ENCODE assay signal across 2 cellular contexts in the genomic region with DNA sequence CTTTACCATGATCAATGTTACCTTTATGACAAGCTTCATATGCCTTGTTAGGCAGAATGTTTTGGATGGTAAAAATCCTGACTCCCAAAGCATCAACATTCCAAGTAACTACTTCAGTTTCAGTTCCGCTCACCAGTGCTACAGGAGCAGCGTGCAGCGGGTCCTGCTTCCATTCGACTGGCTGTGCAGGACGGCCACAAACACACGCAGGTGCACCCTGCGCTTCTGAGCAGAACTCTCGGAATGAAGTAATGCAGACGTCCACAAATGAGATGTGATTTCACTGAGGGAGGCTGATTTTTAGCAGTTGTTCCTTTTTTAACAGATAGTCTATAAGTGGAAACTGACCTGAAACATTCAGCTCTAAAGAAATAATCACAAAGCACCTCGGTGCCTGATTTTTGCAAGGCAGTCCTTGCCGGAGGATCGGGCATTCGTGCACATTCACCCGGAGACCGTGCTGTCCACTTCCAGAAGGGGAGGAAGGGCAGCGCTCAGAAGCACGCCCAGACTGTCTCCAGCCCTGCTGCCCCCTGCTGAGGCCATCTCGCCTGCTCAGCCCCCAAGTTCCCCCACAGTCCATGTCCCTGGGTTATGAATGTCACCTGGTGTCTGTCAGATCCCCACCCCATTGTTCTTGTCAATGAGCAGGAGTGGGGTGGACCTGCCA.
TF ChIP-seq lines count a peak whose summit lies in the region.

No MANE protein-coding gene starts in this region.

TF ChIP-seq in HepG2, 621 proteins besides CTCF, POLR2A, EP300 and RAD21:
- TF ChIP-seq PTBP1 (IDR thresholded peaks at IDR 0.05; ENCODE audit: low read depth, low read length, poor library complexity, severe bottlenecking) (no peak), RFXANK (CRISPR knock-in tag; IDR thresholded peaks at IDR 0.05) (no peak)
- TF ChIP-seq, protein P1, sequence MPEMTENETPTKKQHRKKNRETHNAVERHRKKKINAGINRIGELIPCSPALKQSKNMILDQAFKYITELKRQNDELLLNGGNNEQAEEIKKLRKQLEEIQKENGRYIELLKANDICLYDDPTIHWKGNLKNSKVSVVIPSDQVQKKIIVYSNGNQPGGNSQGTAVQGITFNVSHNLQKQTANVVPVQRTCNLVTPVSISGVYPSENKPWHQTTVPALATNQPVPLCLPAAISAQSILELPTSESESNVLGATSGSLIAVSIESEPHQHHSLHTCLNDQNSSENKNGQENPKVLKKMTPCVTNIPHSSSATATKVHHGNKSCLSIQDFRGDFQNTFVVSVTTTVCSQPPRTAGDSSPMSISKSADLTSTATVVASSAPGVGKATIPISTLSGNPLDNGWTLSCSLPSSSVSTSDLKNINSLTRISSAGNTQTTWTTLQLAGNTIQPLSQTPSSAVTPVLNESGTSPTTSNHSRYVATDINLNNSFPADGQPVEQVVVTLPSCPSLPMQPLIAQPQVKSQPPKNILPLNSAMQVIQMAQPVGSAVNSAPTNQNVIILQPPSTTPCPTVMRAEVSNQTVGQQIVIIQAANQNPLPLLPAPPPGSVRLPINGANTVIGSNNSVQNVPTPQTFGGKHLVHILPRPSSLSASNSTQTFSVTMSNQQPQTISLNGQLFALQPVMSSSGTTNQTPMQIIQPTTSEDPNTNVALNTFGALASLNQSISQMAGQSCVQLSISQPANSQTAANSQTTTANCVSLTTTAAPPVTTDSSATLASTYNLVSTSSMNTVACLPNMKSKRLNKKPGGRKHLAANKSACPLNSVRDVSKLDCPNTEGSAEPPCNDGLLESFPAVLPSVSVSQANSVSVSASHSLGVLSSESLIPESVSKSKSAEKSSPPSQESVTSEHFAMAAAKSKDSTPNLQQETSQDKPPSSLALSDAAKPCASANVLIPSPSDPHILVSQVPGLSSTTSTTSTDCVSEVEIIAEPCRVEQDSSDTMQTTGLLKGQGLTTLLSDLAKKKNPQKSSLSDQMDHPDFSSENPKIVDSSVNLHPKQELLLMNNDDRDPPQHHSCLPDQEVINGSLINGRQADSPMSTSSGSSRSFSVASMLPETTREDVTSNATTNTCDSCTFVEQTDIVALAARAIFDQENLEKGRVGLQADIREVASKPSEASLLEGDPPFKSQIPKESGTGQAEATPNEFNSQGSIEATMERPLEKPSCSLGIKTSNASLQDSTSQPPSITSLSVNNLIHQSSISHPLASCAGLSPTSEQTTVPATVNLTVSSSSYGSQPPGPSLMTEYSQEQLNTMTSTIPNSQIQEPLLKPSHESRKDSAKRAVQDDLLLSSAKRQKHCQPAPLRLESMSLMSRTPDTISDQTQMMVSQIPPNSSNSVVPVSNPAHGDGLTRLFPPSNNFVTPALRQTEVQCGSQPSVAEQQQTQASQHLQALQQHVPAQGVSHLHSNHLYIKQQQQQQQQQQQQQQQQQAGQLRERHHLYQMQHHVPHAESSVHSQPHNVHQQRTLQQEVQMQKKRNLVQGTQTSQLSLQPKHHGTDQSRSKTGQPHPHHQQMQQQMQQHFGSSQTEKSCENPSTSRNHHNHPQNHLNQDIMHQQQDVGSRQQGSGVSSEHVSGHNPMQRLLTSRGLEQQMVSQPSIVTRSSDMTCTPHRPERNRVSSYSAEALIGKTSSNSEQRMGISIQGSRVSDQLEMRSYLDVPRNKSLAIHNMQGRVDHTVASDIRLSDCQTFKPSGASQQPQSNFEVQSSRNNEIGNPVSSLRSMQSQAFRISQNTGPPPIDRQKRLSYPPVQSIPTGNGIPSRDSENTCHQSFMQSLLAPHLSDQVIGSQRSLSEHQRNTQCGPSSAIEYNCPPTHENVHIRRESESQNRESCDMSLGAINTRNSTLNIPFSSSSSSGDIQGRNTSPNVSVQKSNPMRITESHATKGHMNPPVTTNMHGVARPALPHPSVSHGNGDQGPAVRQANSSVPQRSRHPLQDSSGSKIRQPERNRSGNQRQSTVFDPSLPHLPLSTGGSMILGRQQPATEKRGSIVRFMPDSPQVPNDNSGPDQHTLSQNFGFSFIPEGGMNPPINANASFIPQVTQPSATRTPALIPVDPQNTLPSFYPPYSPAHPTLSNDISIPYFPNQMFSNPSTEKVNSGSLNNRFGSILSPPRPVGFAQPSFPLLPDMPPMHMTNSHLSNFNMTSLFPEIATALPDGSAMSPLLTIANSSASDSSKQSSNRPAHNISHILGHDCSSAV (CRISPR knock-in tag; IDR thresholded peaks at IDR 0.05; ENCODE audit: borderline replicate concordance): no peak
TF ChIP-seq in HepG2: peak in this region for 0.

TF ChIP-seq in H1, 55 proteins besides CTCF, POLR2A, EP300 and RAD21:
- TF ChIP-seq, protein P2, sequence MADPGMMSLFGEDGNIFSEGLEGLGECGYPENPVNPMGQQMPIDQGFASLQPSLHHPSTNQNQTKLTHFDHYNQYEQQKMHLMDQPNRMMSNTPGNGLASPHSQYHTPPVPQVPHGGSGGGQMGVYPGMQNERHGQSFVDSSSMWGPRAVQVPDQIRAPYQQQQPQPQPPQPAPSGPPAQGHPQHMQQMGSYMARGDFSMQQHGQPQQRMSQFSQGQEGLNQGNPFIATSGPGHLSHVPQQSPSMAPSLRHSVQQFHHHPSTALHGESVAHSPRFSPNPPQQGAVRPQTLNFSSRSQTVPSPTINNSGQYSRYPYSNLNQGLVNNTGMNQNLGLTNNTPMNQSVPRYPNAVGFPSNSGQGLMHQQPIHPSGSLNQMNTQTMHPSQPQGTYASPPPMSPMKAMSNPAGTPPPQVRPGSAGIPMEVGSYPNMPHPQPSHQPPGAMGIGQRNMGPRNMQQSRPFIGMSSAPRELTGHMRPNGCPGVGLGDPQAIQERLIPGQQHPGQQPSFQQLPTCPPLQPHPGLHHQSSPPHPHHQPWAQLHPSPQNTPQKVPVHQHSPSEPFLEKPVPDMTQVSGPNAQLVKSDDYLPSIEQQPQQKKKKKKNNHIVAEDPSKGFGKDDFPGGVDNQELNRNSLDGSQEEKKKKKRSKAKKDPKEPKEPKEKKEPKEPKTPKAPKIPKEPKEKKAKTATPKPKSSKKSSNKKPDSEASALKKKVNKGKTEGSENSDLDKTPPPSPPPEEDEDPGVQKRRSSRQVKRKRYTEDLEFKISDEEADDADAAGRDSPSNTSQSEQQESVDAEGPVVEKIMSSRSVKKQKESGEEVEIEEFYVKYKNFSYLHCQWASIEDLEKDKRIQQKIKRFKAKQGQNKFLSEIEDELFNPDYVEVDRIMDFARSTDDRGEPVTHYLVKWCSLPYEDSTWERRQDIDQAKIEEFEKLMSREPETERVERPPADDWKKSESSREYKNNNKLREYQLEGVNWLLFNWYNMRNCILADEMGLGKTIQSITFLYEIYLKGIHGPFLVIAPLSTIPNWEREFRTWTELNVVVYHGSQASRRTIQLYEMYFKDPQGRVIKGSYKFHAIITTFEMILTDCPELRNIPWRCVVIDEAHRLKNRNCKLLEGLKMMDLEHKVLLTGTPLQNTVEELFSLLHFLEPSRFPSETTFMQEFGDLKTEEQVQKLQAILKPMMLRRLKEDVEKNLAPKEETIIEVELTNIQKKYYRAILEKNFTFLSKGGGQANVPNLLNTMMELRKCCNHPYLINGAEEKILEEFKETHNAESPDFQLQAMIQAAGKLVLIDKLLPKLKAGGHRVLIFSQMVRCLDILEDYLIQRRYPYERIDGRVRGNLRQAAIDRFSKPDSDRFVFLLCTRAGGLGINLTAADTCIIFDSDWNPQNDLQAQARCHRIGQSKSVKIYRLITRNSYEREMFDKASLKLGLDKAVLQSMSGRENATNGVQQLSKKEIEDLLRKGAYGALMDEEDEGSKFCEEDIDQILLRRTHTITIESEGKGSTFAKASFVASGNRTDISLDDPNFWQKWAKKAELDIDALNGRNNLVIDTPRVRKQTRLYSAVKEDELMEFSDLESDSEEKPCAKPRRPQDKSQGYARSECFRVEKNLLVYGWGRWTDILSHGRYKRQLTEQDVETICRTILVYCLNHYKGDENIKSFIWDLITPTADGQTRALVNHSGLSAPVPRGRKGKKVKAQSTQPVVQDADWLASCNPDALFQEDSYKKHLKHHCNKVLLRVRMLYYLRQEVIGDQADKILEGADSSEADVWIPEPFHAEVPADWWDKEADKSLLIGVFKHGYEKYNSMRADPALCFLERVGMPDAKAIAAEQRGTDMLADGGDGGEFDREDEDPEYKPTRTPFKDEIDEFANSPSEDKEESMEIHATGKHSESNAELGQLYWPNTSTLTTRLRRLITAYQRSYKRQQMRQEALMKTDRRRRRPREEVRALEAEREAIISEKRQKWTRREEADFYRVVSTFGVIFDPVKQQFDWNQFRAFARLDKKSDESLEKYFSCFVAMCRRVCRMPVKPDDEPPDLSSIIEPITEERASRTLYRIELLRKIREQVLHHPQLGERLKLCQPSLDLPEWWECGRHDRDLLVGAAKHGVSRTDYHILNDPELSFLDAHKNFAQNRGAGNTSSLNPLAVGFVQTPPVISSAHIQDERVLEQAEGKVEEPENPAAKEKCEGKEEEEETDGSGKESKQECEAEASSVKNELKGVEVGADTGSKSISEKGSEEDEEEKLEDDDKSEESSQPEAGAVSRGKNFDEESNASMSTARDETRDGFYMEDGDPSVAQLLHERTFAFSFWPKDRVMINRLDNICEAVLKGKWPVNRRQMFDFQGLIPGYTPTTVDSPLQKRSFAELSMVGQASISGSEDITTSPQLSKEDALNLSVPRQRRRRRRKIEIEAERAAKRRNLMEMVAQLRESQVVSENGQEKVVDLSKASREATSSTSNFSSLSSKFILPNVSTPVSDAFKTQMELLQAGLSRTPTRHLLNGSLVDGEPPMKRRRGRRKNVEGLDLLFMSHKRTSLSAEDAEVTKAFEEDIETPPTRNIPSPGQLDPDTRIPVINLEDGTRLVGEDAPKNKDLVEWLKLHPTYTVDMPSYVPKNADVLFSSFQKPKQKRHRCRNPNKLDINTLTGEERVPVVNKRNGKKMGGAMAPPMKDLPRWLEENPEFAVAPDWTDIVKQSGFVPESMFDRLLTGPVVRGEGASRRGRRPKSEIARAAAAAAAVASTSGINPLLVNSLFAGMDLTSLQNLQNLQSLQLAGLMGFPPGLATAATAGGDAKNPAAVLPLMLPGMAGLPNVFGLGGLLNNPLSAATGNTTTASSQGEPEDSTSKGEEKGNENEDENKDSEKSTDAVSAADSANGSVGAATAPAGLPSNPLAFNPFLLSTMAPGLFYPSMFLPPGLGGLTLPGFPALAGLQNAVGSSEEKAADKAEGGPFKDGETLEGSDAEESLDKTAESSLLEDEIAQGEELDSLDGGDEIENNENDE (IDR thresholded peaks at IDR 0.05; ENCODE audit: insufficient replicate concordance, low read length): no peak
- TF ChIP-seq HDAC6 (IDR thresholded peaks at IDR 0.05; ENCODE audit: low read depth, low read length) (no peak), CREB1 (IDR thresholded peaks at IDR 0.05) (no peak), TBP (IDR thresholded peaks at IDR 0.05; ENCODE audit: low read depth, low read length) (no peak), JUND (IDR thresholded peaks at IDR 0.05; ENCODE audit: low read length) (no peak), GABPA (IDR thresholded peaks at IDR 0.05; ENCODE audit: borderline replicate concordance, insufficient read depth, low read length) (no peak), NRF1 (IDR thresholded peaks at IDR 0.05; ENCODE audit: low read depth, low read length) (no peak), TEAD4 (IDR thresholded peaks at IDR 0.05; ENCODE audit: low read depth, low read length) (no peak), MAX (IDR thresholded peaks at IDR 0.05) (no peak), PHF8 (conservative IDR thresholded peaks at IDR 0.05; ENCODE audit: low read depth, low read length) (no peak), POLR2AphosphoS5 (IDR thresholded peaks at IDR 0.05; ENCODE audit: low read depth, low read length) (no peak), SIRT6 (IDR thresholded peaks at IDR 0.05; ENCODE audit: low read length) (no peak), RXRA (IDR thresholded peaks at IDR 0.05; ENCODE audit: insufficient read depth, low read depth, low read length) (no peak), SP2 (IDR thresholded peaks at IDR 0.05; ENCODE audit: low read length) (no peak), MAFK (IDR thresholded peaks at IDR 0.05; ENCODE audit: low read depth, low read length) (no peak), ATF3 (IDR thresholded peaks at IDR 0.05; ENCODE audit: insufficient read depth, low read depth, low read length) (no peak), SP4 (IDR thresholded peaks at IDR 0.05; ENCODE audit: low read length) (no peak), KDM1A (IDR thresholded peaks at IDR 0.05; ENCODE audit: borderline replicate concordance, low read length) (no peak)
- TF ChIP-seq, protein P3, sequence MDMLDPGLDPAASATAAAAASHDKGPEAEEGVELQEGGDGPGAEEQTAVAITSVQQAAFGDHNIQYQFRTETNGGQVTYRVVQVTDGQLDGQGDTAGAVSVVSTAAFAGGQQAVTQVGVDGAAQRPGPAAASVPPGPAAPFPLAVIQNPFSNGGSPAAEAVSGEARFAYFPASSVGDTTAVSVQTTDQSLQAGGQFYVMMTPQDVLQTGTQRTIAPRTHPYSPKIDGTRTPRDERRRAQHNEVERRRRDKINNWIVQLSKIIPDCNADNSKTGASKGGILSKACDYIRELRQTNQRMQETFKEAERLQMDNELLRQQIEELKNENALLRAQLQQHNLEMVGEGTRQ (IDR thresholded peaks at IDR 0.05; ENCODE audit: low read length): no peak
TF ChIP-seq in H1: peak in this region for 0.
